20 cellular contexts compared by ENCODE assay signal in the genomic region with DNA sequence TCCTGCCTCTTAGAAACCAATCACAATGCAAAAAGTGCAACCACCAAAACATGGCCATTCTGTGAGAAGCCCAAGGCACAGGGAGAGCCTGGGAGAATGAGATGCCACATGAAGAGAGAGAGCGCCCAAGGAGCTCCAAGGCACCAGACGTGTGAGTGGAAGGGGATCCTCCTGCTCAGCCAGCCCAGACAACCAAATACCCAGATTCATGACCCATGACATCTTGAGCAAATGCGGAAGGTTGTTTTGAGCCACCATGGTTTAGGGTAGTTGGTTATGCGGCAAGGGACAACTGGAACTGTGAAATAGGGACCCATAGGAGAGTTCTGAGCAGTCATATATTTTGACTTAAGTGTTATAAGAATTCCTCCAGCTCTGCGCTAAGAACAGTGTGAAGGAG. TPM values are rescaled to one million over a fixed set of nuclear protein-coding genes. Genes with fewer than 3 reads are reported as not detected.
"Had no signal": no experiment of that assay in that cellular context is flagged by ENCODE, and none has a peak within 500 bp of the region (broad histone marks: within the 10 kb centered on the region; RNA-seq: fewer than 3 reads in every experiment).

No MANE protein-coding gene starts in this region.

- H3K9me3 ChIP-seq: esophagus squamous epithelium, gastroesophageal sphincter, mucosa of descending colon, ovary, right atrium auricular region, sigmoid colon had no signal

- H3K79me2 ChIP-seq: hepatocyte had no signal

- H3K27ac ChIP-seq: epithelial cell of prostate, esophagus squamous epithelium, gastroesophageal sphincter, hepatocyte, ovary, right atrium auricular region, sigmoid colon, skin epidermis had no signal

- H3K4me3 ChIP-seq: esophagus squamous epithelium, gastroesophageal sphincter, hepatocyte, mucosa of descending colon, ovary, right atrium auricular region, sigmoid colon, skin epidermis had no signal

- H3K9me3 Mint-ChIP-seq: effector memory CD8-positive, alpha-beta T cell; natural killer cell; neural crest cell had no signal

- ATAC-seq: effector memory CD8-positive, alpha-beta T cell; gastroesophageal sphincter; left lobe of liver; mucosa of descending colon; natural killer cell had no signal

- H3K4me1 ChIP-seq: esophagus squamous epithelium, gastroesophageal sphincter, right atrium auricular region, sigmoid colon had no signal

- H3K4me2 ChIP-seq: hepatocyte had no signal

- H3K27me3 Mint-ChIP-seq: effector memory CD8-positive, alpha-beta T cell had no signal

- H3K27me3 ChIP-seq: esophagus squamous epithelium, gastroesophageal sphincter, ovary, right atrium auricular region, sigmoid colon had no signal

- H3K36me3 ChIP-seq: esophagus squamous epithelium, gastroesophageal sphincter, ovary, right atrium auricular region, sigmoid colon had no signal

- H3K36me3 Mint-ChIP-seq: natural killer cell had no signal

- H3K4me3 Mint-ChIP-seq: effector memory CD8-positive, alpha-beta T cell; natural killer cell; neural crest cell had no signal

- DNase-seq: effector memory CD8-positive, alpha-beta T cell; esophagus squamous epithelium; foreskin fibroblast; head of caudate nucleus; mammary epithelial cell; mucosa of descending colon; natural killer cell; ovary; sigmoid colon; stimulated activated CD4-positive, alpha-beta T cell treated with anti-CD3 and anti-CD28 coated beads, Interleukin-2, amount 100 ng/mL, for 24 hours; stimulated activated CD4-positive, alpha-beta T cell treated with anti-CD3 and anti-CD28 coated beads, Interleukin-4, amount 100 ng/mL, for 4 hours; stimulated activated naive CD4-positive, alpha-beta T cell treated with Interleukin-2 at 50 U/mL for 16 hours; trophoblast cell had no signal

- H3K27ac Mint-ChIP-seq: effector memory CD8-positive, alpha-beta T cell; natural killer cell had no signal

- H3K4me1 Mint-ChIP-seq: neural crest cell had no signal

- H2AFZ ChIP-seq: hepatocyte had no signal

RNA-seq across cellular contexts. Expression of a gene that starts 7.0 kb away (rescaled TPM):
- total RNA-seq: mammary epithelial cell had no signal
